ENCODE assay signal across 1 cellular context in the genomic region with DNA sequence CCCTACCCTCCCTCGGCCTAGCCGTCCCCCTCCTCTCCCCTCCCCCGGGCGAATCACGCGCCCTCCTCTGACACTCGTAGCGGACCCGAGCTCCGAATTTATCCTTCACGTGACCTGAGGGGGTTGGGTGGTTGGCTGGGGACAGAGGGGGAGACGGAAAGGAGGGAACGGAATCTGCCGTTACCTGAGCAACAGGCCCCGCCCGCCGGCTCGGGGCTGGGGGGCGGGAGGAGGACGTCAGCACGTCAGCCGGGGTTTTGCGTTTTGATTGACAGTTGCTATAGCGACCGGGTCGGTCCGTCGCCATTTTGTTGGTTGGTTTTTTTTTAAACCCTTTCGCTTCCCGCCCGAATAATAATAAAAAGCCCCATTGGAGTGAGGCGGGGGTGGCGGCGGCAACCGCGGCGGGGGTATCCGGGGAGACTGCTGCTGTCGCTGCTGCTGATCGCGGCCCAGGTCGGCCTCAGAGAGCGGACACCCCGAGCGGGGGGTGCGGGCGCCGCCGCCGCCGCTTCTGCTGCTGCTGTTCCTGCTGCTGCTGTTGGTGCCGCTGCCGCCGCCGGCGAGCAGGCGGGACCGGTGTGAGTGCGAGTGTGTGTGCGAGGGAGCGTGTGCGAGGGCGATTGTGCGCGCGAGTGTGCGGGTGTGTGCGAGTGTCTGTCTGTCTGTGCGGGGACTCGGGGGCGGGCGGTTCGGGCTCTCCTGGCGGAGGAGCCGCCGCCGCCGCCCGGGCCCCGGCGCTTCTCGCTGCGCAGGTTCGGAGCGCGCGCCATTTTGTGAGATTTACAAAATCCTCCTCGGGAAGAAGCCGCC.
TF ChIP-seq lines count a peak whose summit lies in the region.

A gene (plus strand): TSS at position 286 of the 813 bp plus-strand sequence. CDS start 53,602 bp downstream, outside the sequence.

TF ChIP-seq in K562, 482 proteins besides CTCF, POLR2A, EP300 and RAD21 (continued from another document and continues in another):
- TF ChIP-seq ELF1 (tag; IDR thresholded peaks at IDR 0.05) = no peak
- no peak for TF ChIP-seq ETV6 (IDR thresholded peaks at IDR 0.05; ENCODE audit: borderline replicate concordance in 1 of 2, low read depth in 2 of 2, low read length in 1 of 2)
- no peak for TF ChIP-seq ETV6 (CRISPR knock-in tag; IDR thresholded peaks at IDR 0.05; ENCODE audit: borderline replicate concordance)
- TF ChIP-seq PYGO2 (tag; IDR thresholded peaks at IDR 0.05) = no peak
- TF ChIP-seq, protein P1, sequence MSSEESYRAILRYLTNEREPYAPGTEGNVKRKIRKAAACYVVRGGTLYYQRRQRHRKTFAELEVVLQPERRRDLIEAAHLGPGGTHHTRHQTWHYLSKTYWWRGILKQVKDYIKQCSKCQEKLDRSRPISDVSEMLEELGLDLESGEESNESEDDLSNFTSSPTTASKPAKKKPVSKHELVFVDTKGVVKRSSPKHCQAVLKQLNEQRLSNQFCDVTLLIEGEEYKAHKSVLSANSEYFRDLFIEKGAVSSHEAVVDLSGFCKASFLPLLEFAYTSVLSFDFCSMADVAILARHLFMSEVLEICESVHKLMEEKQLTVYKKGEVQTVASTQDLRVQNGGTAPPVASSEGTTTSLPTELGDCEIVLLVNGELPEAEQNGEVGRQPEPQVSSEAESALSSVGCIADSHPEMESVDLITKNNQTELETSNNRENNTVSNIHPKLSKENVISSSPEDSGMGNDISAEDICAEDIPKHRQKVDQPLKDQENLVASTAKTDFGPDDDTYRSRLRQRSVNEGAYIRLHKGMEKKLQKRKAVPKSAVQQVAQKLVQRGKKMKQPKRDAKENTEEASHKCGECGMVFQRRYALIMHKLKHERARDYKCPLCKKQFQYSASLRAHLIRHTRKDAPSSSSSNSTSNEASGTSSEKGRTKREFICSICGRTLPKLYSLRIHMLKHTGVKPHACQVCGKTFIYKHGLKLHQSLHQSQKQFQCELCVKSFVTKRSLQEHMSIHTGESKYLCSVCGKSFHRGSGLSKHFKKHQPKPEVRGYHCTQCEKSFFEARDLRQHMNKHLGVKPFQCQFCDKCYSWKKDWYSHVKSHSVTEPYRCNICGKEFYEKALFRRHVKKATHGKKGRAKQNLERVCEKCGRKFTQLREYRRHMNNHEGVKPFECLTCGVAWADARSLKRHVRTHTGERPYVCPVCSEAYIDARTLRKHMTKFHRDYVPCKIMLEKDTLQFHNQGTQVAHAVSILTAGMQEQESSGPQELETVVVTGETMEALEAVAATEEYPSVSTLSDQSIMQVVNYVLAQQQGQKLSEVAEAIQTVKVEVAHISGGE (CRISPR knock-in tag; IDR thresholded peaks at IDR 0.05) = peak in 1 of 3 experiments; percentile 91; a peak in 2 of 6 replicates
- peak; percentile 42; the same call in 1 of the 2 replicates for TF ChIP-seq POLR2H (tag; IDR thresholded peaks at IDR 0.05; ENCODE audit: low read depth)
- TF ChIP-seq, protein P2, sequence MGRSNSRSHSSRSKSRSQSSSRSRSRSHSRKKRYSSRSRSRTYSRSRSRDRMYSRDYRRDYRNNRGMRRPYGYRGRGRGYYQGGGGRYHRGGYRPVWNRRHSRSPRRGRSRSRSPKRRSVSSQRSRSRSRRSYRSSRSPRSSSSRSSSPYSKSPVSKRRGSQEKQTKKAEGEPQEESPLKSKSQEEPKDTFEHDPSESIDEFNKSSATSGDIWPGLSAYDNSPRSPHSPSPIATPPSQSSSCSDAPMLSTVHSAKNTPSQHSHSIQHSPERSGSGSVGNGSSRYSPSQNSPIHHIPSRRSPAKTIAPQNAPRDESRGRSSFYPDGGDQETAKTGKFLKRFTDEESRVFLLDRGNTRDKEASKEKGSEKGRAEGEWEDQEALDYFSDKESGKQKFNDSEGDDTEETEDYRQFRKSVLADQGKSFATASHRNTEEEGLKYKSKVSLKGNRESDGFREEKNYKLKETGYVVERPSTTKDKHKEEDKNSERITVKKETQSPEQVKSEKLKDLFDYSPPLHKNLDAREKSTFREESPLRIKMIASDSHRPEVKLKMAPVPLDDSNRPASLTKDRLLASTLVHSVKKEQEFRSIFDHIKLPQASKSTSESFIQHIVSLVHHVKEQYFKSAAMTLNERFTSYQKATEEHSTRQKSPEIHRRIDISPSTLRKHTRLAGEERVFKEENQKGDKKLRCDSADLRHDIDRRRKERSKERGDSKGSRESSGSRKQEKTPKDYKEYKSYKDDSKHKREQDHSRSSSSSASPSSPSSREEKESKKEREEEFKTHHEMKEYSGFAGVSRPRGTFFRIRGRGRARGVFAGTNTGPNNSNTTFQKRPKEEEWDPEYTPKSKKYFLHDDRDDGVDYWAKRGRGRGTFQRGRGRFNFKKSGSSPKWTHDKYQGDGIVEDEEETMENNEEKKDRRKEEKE (IDR thresholded peaks at IDR 0.05; ENCODE audit: borderline replicate concordance in 1 of 2, control insufficient read depth in 1 of 2, low read depth in 2 of 2, low read length in 1 of 2) = no peak
- TF ChIP-seq, protein P3, sequence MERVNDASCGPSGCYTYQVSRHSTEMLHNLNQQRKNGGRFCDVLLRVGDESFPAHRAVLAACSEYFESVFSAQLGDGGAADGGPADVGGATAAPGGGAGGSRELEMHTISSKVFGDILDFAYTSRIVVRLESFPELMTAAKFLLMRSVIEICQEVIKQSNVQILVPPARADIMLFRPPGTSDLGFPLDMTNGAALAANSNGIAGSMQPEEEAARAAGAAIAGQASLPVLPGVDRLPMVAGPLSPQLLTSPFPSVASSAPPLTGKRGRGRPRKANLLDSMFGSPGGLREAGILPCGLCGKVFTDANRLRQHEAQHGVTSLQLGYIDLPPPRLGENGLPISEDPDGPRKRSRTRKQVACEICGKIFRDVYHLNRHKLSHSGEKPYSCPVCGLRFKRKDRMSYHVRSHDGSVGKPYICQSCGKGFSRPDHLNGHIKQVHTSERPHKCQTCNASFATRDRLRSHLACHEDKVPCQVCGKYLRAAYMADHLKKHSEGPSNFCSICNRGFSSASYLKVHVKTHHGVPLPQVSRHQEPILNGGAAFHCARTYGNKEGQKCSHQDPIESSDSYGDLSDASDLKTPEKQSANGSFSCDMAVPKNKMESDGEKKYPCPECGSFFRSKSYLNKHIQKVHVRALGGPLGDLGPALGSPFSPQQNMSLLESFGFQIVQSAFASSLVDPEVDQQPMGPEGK (CRISPR knock-in tag; IDR thresholded peaks at IDR 0.05; ENCODE audit: borderline replicate concordance) = no peak
- TF ChIP-seq SRSF3 (IDR thresholded peaks at IDR 0.05; ENCODE audit: insufficient read depth, low read length) = peak; percentile 95
- no peak for TF ChIP-seq MED1 (CRISPR knock-in tag; IDR thresholded peaks at IDR 0.05; ENCODE audit: borderline replicate concordance)
- TF ChIP-seq, protein P4, sequence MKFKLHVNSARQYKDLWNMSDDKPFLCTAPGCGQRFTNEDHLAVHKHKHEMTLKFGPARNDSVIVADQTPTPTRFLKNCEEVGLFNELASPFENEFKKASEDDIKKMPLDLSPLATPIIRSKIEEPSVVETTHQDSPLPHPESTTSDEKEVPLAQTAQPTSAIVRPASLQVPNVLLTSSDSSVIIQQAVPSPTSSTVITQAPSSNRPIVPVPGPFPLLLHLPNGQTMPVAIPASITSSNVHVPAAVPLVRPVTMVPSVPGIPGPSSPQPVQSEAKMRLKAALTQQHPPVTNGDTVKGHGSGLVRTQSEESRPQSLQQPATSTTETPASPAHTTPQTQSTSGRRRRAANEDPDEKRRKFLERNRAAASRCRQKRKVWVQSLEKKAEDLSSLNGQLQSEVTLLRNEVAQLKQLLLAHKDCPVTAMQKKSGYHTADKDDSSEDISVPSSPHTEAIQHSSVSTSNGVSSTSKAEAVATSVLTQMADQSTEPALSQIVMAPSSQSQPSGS (CRISPR knock-in tag; IDR thresholded peaks at IDR 0.05) = no peak
- no peak for TF ChIP-seq ZNF165 (CRISPR knock-in tag; IDR thresholded peaks at IDR 0.05; ENCODE audit: borderline replicate concordance)
- TF ChIP-seq E2F3 (CRISPR knock-in tag; IDR thresholded peaks at IDR 0.05) = peak; percentile 79
- TF ChIP-seq, protein P5, sequence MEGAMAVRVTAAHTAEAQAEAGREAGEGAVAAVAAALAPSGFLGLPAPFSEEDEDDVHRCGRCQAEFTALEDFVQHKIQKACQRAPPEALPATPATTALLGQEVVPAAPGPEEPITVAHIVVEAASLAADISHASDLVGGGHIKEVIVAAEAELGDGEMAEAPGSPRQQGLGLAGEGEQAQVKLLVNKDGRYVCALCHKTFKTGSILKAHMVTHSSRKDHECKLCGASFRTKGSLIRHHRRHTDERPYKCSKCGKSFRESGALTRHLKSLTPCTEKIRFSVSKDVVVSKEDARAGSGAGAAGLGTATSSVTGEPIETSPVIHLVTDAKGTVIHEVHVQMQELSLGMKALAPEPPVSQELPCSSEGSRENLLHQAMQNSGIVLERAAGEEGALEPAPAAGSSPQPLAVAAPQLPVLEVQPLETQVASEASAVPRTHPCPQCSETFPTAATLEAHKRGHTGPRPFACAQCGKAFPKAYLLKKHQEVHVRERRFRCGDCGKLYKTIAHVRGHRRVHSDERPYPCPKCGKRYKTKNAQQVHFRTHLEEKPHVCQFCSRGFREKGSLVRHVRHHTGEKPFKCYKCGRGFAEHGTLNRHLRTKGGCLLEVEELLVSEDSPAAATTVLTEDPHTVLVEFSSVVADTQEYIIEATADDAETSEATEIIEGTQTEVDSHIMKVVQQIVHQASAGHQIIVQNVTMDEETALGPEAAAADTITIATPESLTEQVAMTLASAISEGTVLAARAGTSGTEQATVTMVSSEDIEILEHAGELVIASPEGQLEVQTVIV (CRISPR knock-in tag; IDR thresholded peaks at IDR 0.05; ENCODE audit: borderline replicate concordance) = no peak
- TF ChIP-seq ZNF695 (CRISPR knock-in tag; IDR thresholded peaks at IDR 0.05) = no peak
- TF ChIP-seq ZFP30 (CRISPR knock-in tag; IDR thresholded peaks at IDR 0.05; ENCODE audit: borderline replicate concordance) = no peak
- TF ChIP-seq FOXM1 (IDR thresholded peaks at IDR 0.05; ENCODE audit: low read depth) = peak; percentile 82
- TF ChIP-seq FOXM1 (CRISPR knock-in tag; IDR thresholded peaks at IDR 0.05; ENCODE audit: low read depth) = no peak
- no peak for TF ChIP-seq ZNF561 (CRISPR knock-in tag; conservative IDR thresholded peaks at IDR 0.05)
- peak; percentile 65 to 81; a peak in 2 of 4 replicates for TF ChIP-seq SIN3A (IDR thresholded peaks at IDR 0.05; ENCODE audit: borderline replicate concordance in 2 of 2, control insufficient read depth in 1 of 2, low read depth in 2 of 2, low read length in 2 of 2)
- no peak for TF ChIP-seq SMARCB1 (IDR thresholded peaks at IDR 0.05; ENCODE audit: insufficient read length, low read depth)
- peak; percentile 8; the same call in 1 of the 2 replicates for TF ChIP-seq RB1 (IDR thresholded peaks at IDR 0.05; ENCODE audit: low read depth)
- TF ChIP-seq, protein P6, sequence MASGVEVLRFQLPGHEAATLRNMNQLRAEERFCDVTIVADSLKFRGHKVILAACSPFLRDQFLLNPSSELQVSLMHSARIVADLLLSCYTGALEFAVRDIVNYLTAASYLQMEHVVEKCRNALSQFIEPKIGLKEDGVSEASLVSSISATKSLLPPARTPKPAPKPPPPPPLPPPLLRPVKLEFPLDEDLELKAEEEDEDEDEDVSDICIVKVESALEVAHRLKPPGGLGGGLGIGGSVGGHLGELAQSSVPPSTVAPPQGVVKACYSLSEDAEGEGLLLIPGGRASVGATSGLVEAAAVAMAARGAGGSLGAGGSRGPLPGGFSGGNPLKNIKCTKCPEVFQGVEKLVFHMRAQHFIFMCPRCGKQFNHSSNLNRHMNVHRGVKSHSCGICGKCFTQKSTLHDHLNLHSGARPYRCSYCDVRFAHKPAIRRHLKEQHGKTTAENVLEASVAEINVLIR (CRISPR knock-in tag; IDR thresholded peaks at IDR 0.05) = peak; percentile 65
- TF ChIP-seq, protein P7, sequence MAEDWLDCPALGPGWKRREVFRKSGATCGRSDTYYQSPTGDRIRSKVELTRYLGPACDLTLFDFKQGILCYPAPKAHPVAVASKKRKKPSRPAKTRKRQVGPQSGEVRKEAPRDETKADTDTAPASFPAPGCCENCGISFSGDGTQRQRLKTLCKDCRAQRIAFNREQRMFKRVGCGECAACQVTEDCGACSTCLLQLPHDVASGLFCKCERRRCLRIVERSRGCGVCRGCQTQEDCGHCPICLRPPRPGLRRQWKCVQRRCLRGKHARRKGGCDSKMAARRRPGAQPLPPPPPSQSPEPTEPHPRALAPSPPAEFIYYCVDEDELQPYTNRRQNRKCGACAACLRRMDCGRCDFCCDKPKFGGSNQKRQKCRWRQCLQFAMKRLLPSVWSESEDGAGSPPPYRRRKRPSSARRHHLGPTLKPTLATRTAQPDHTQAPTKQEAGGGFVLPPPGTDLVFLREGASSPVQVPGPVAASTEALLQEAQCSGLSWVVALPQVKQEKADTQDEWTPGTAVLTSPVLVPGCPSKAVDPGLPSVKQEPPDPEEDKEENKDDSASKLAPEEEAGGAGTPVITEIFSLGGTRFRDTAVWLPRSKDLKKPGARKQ (CRISPR knock-in tag; IDR thresholded peaks at IDR 0.05) = no peak
- peak; percentile 63 to 88 for TF ChIP-seq MAZ (CRISPR knock-in tag; conservative IDR thresholded peaks at IDR 0.05 in 1 of 2, IDR thresholded peaks at IDR 0.05 in 1 of 2)
- peak; percentile 86 for TF ChIP-seq FOXJ2 (tag; IDR thresholded peaks at IDR 0.05)
- no peak for TF ChIP-seq GTF2F1 (IDR thresholded peaks at IDR 0.05; ENCODE audit: low read depth, low read length)
- TF ChIP-seq ZNF408 (CRISPR knock-in tag; IDR thresholded peaks at IDR 0.05; ENCODE audit: low read depth) = no peak
- TF ChIP-seq TCF7 (IDR thresholded peaks at IDR 0.05; ENCODE audit: borderline replicate concordance) = no peak
- no peak for TF ChIP-seq SREBF2 (CRISPR knock-in tag; IDR thresholded peaks at IDR 0.05)
- TF ChIP-seq ZNF431 (CRISPR knock-in tag; IDR thresholded peaks at IDR 0.05) = no peak
- no peak for TF ChIP-seq PHTF2 (CRISPR knock-in tag; IDR thresholded peaks at IDR 0.05)
- no peak for TF ChIP-seq CBX5 (IDR thresholded peaks at IDR 0.05; ENCODE audit: borderline replicate concordance, low read depth)
- TF ChIP-seq KLF13 (tag; IDR thresholded peaks at IDR 0.05; ENCODE audit: borderline replicate concordance, low read depth) = peak; percentile 9; the same call in 1 of the 2 replicates
- TF ChIP-seq ZFP1 (CRISPR knock-in tag; IDR thresholded peaks at IDR 0.05) = no peak
- no peak for TF ChIP-seq U2AF2 (optimal IDR thresholded peaks at IDR 0.05; ENCODE audit: low read depth, low read length)
- TF ChIP-seq CCAR2 (IDR thresholded peaks at IDR 0.05; ENCODE audit: low read depth, low read length) = no peak
- TF ChIP-seq ZSCAN29 (IDR thresholded peaks at IDR 0.05) = 0 out of 2 replicates have a peak, but pooled peaks have one; percentile 64
- peak; percentile 81 for TF ChIP-seq LCOR (CRISPR knock-in tag; IDR thresholded peaks at IDR 0.05)
- TF ChIP-seq SMARCE1 (IDR thresholded peaks at IDR 0.05) = peak; percentile 11; the same call in 1 of the 2 replicates
- no peak; the same call in 1 of the 2 replicates for TF ChIP-seq ZBTB17 (CRISPR knock-in tag; IDR thresholded peaks at IDR 0.05)
- TF ChIP-seq NFYB (IDR thresholded peaks at IDR 0.05; ENCODE audit: extremely low read depth, insufficient read length) = peak; percentile 38
- no peak for TF ChIP-seq HDAC2 (IDR thresholded peaks at IDR 0.05)
